ENCODE assay signal across 20 cellular contexts in genomic region chr7:128117691-128118090, GRCh38.
DNase-seq lines count a peak whose midpoint lies in the region; ATAC-seq and TF ChIP-seq lines count a peak whose summit lies in the region.
"Had no signal": no experiment of that assay in that cellular context is flagged by ENCODE, and none has a peak within 500 bp of the region (broad histone marks: within the 10 kb centered on the region; RNA-seq: fewer than 3 reads in every experiment).

No MANE protein-coding gene starts in this region.

- no peak overlapping the region for H3K27ac Mint-ChIP-seq in activated B cell treated with CpG ODN at 0.5 μM for 24 hours

- 92% methylated on average over 6 of the region's 6 CpGs for WGBS in right cardiac atrium
- 81 to 84% methylated on average over 6 of the region's 6 CpGs for WGBS in tibial nerve, 2 donors

- TF ChIP-seq EP300 in tibial nerve (IDR thresholded peaks at IDR 0.05) = no peak

- H3K9me3 Mint-ChIP-seq in activated B cell treated with CpG ODN at 0.5 μM for 24 hours = no peaks in the 10 kb centered on the region

- intact Hi-C loops in right cardiac atrium (cut with DNase I) (no loop called here), activated B cell treated with CpG ODN at 0.5 μM for 24 hours (cut with micrococcal nuclease) (no loop called here), vagina (cut with DNase I) (no loop called here)

- ATAC-seq in right cardiac atrium (no peak), activated B cell treated with CpG ODN at 0.5 μM for 24 hours (ENCODE audit: low read depth) (peak; percentile 40), GM18873 (IDR thresholded peaks at IDR 0.05; ENCODE audit: low FRiP score, unreplicated experiment) (no peak)
- ATAC-seq: A549 had no signal

- H3K27me3 Mint-ChIP-seq in activated B cell treated with CpG ODN at 0.5 μM for 24 hours = peaks cover 2% of the 10 kb centered on the region

- DNase-seq in right atrium auricular region (ENCODE audit: low spot score) (peak; percentile 38), right cardiac atrium (no peak), activated B cell treated with CpG ODN at 0.5 μM for 24 hours (no peak), mesenteric fat pad (ENCODE audit: low spot score) (peak; percentile 43), vagina (ENCODE audit: extremely low spot score in 2 of 2) (peak; percentile 12 to 58), tibial nerve (ENCODE audit: low spot score in 2 of 2) (no peak), BE2C (no peak)
- DNase-seq: DMS79 treated with DMSO at 0.1 percent for 48 hours; HCEC 1CT; IMR-90; NCI-H1048; NCI-H1436 treated with DMSO at 0.1 percent for 48 hours; NCI-H2081 treated with DMSO at 0.1 percent for 48 hours; NCI-H446 treated with DMSO at 0.1 percent for 48 hours; NK-92 treated with Interleukin-12 subunit alpha and Interleukin-12 subunit beta, amount 100 ng/mL, for 24 hours; Right ventricle myocardium superior had no signal

- H3K27ac ChIP-seq in right atrium auricular region (no peak overlapping the region), right cardiac atrium (ENCODE audit: low read length) (no peak overlapping the region), vagina (no peak overlapping the region), tibial nerve (no peak overlapping the region)
- H3K27ac ChIP-seq: A549, C4-2B, SK-N-MC had no signal

- H3K4me3 Mint-ChIP-seq in activated B cell treated with CpG ODN at 0.5 μM for 24 hours = peak overlapping the region; percentile 32

- H3K36me3 ChIP-seq in right atrium auricular region (no peaks in the 10 kb centered on the region), vagina (no peaks in the 10 kb centered on the region), tibial nerve (no peaks in the 10 kb centered on the region), BE2C (no peaks in the 10 kb centered on the region)

- TF ChIP-seq POLR2A in vagina (IDR thresholded peaks at IDR 0.05) = no peak
- no peak for TF ChIP-seq POLR2A in tibial nerve (IDR thresholded peaks at IDR 0.05)

- no peaks in the 10 kb centered on the region for H3K9me3 ChIP-seq in right atrium auricular region
- H3K9me3 ChIP-seq in right cardiac atrium (ENCODE audit: control insufficient read depth, low read length) = no peaks in the 10 kb centered on the region
- H3K9me3 ChIP-seq in vagina = no peaks in the 10 kb centered on the region
- H3K9me3 ChIP-seq in tibial nerve = no peaks in the 10 kb centered on the region
- H3K9me3 ChIP-seq in BE2C = no peaks in the 10 kb centered on the region
- H3K9me3 ChIP-seq: A549 had no signal

- no peaks in the 10 kb centered on the region for H3K36me3 Mint-ChIP-seq in activated B cell treated with CpG ODN at 0.5 μM for 24 hours (ENCODE audit: low read depth)

- CTCF ChIA-PET in activated B cell treated with CpG ODN at 0.5 μM for 24 hours (lab: Charles Lee) = no interaction called here

- H3K27me3 ChIP-seq in right atrium auricular region = no peaks in the 10 kb centered on the region
- no peaks in the 10 kb centered on the region for H3K27me3 ChIP-seq in right cardiac atrium (ENCODE audit: control insufficient read depth, insufficient read depth)
- no peaks in the 10 kb centered on the region for H3K27me3 ChIP-seq in vagina
- H3K27me3 ChIP-seq in tibial nerve = no peaks in the 10 kb centered on the region
- H3K27me3 ChIP-seq in BE2C = no peaks in the 10 kb centered on the region

- H3K4me1 Mint-ChIP-seq in activated B cell treated with CpG ODN at 0.5 μM for 24 hours = peaks cover 42% of the 10 kb centered on the region

- no peak for TF ChIP-seq CTCF in right atrium auricular region (IDR thresholded peaks at IDR 0.05)
- TF ChIP-seq CTCF in activated B cell treated with CpG ODN at 0.5 μM for 24 hours (IDR thresholded peaks at IDR 0.05) = no peak
- no peak for TF ChIP-seq CTCF in vagina (IDR thresholded peaks at IDR 0.05)
- TF ChIP-seq CTCF in tibial nerve (IDR thresholded peaks at IDR 0.05) = no peak
- TF ChIP-seq CTCF in BE2C (IDR thresholded peaks at IDR 0.05; ENCODE audit: low read depth, low read length) = no peak

- H3K4me3 ChIP-seq in right atrium auricular region = no peak overlapping the region
- H3K4me3 ChIP-seq in right cardiac atrium (ENCODE audit: low read length) = no peak overlapping the region
- no peak overlapping the region for H3K4me3 ChIP-seq in vagina
- no peak overlapping the region for H3K4me3 ChIP-seq in tibial nerve
- H3K4me3 ChIP-seq in BE2C (ENCODE audit: low read depth, low read length) = no peak overlapping the region
- H3K4me3 ChIP-seq: A549, SK-N-MC had no signal

- POLR2A ChIA-PET in activated B cell treated with CpG ODN at 0.5 μM for 24 hours (lab: Charles Lee) = interaction anchor here (0.6 to 1.0 kb wide), 3 partner anchors 9 to 477 kb away, joined by 3 to 4 read pairs (median 3); no protein-coding TSS in a partner anchor

- H3K4me1 ChIP-seq in right atrium auricular region = peaks cover 0 to 4% of the 10 kb centered on the region in 2 donors
- H3K4me1 ChIP-seq in right cardiac atrium (ENCODE audit: control insufficient read depth, insufficient read depth, low read length) = no peaks in the 10 kb centered on the region
- H3K4me1 ChIP-seq in vagina = peaks cover under 1% of the 10 kb centered on the region
- H3K4me1 ChIP-seq in tibial nerve = peaks cover 0 to 2% (median 0%) of the 10 kb centered on the region in 4 donors
- peaks cover 5% of the 10 kb centered on the region for H3K4me1 ChIP-seq in BE2C
- H3K4me1 ChIP-seq: A549 had no signal

Comparison
In these comparisons a context has a peak if more than half of its experiments do, and no peak if none do; other contexts are left out.
1. DNase-seq: peak in right atrium auricular region (single experiment), mesenteric fat pad (single experiment) and vagina (2 of 2); none in right cardiac atrium (0 of 3), activated B cell treated with CpG ODN at 0.5 μM for 24 hours (single experiment), tibial nerve (0 of 2) and BE2C (single experiment).